1 cellular context compared by ENCODE assay signal in the genomic region with DNA sequence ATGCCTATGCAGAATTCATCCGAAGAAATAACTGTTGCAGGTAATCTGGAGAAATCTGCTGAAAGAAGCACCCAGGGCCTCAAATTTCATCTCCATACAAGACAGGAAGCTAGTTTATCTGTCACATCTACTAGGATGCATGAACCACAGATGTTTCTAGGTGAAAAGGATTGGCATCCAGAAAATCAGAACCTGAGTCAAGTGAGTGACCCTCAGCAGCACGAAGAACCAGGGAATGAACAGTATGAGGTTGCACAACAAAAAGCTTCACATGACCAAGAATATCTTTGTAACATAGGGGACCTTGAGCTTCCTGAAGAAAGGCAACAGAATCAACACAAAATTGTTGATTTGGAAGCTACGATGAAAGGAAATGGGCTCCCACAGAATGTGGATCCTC.
A peak's percentile ranks its signal among the peaks of the same experiment; 100 is the strongest.
TF ChIP-seq lines count a peak whose summit lies in the region.

No MANE protein-coding gene starts in this region.

TF ChIP-seq in HepG2, 621 proteins besides CTCF, POLR2A, EP300 and RAD21:
- no peak for TF ChIP-seq ZNF501 (CRISPR knock-in tag; IDR thresholded peaks at IDR 0.05)
- TF ChIP-seq IKZF1 (IDR thresholded peaks at IDR 0.05), result no peak
- TF ChIP-seq ZBTB1 (CRISPR knock-in tag; IDR thresholded peaks at IDR 0.05; ENCODE audit: borderline replicate concordance), result no peak
- 0 out of 2 replicates have a peak, but pooled peaks have one; percentile 11 for TF ChIP-seq CEBPB (IDR thresholded peaks at IDR 0.05; ENCODE audit: borderline replicate concordance, low read depth, low read length)
- TF ChIP-seq, protein P1, sequence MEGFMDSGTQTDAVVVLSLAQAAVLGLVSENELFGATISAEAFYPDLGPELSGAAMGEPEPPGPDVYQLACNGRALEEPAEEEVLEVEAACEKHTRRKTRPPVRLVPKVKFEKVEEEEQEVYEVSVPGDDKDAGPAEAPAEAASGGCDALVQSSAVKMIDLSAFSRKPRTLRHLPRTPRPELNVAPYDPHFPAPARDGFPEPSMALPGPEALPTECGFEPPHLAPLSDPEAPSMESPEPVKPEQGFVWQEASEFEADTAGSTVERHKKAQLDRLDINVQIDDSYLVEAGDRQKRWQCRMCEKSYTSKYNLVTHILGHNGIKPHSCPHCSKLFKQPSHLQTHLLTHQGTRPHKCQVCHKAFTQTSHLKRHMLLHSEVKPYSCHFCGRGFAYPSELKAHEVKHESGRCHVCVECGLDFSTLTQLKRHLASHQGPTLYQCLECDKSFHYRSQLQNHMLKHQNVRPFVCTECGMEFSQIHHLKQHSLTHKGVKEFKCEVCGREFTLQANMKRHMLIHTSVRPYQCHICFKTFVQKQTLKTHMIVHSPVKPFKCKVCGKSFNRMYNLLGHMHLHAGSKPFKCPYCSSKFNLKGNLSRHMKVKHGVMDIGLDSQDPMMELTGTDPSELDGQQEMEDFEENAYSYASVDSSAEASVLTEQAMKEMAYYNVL (CRISPR knock-in tag; IDR thresholded peaks at IDR 0.05; ENCODE audit: borderline replicate concordance), result no peak
- no peak for TF ChIP-seq ATF1 (CRISPR knock-in tag; IDR thresholded peaks at IDR 0.05)
- no peak for TF ChIP-seq CBFB (CRISPR knock-in tag; IDR thresholded peaks at IDR 0.05)
